Comparison of ENCODE assay signal across 9 cellular contexts in genomic region chr1:153407274-153407673, GRCh38. TPM values are rescaled to one million over a fixed set of nuclear protein-coding genes. Genes with fewer than 3 reads are reported as not detected.
"Had no signal": no experiment of that assay in that cellular context is flagged by ENCODE, and none has a peak within 500 bp of the region (broad histone marks: within the 10 kb centered on the region; RNA-seq: fewer than 3 reads in every experiment).

No MANE protein-coding gene starts in this region.

RNA-seq across cellular contexts. Expression of gene S100A7A, which starts 9.0 kb away (rescaled TPM):
- total RNA-seq: activated CD4-positive, alpha-beta memory T cell treated with anti-CD3 and anti-CD28 coated beads for 36 hours; activated CD4-positive, alpha-beta T cell treated with anti-CD3 and anti-CD28 coated beads, Interleukin-2, amount 10 ng/mL, durations not matched to agents 7 days and 5 days; activated CD8-positive, alpha-beta memory T cell treated with anti-CD3 and anti-CD28 coated beads for 36 hours; activated T-helper 17 cell treated with anti-CD3 and anti-CD28 coated beads, Interleukin-2, amount 50 U/mL, for 72 hours; aorta; breast epithelium; chondrocyte; SK-MEL-5; T-helper 17 cell had no signal
- polyA plus RNA-seq: aorta had no signal

RNA-seq across cellular contexts. Expression of gene S100A8, which starts 16.4 kb away (rescaled TPM):
- total RNA-seq: activated CD4-positive, alpha-beta memory T cell treated with anti-CD3 and anti-CD28 coated beads for 36 hours; activated CD4-positive, alpha-beta T cell treated with anti-CD3 and anti-CD28 coated beads, Interleukin-2, amount 10 ng/mL, durations not matched to agents 7 days and 5 days; activated CD8-positive, alpha-beta memory T cell treated with anti-CD3 and anti-CD28 coated beads for 36 hours; activated T-helper 17 cell treated with anti-CD3 and anti-CD28 coated beads, Interleukin-2, amount 50 U/mL, for 72 hours; chondrocyte; SK-MEL-5 had no signal

RNA-seq across cellular contexts. Expression of gene S100A12, which starts 31.9 kb away (rescaled TPM):
- total RNA-seq: activated CD4-positive, alpha-beta memory T cell treated with anti-CD3 and anti-CD28 coated beads for 36 hours; activated CD4-positive, alpha-beta T cell treated with anti-CD3 and anti-CD28 coated beads, Interleukin-2, amount 10 ng/mL, durations not matched to agents 7 days and 5 days; activated CD8-positive, alpha-beta memory T cell treated with anti-CD3 and anti-CD28 coated beads for 36 hours; activated T-helper 17 cell treated with anti-CD3 and anti-CD28 coated beads, Interleukin-2, amount 50 U/mL, for 72 hours; chondrocyte; SK-MEL-5 had no signal

RNA-seq across cellular contexts. Expression of gene S100A9, which starts 49.6 kb away (rescaled TPM):
- total RNA-seq: activated CD4-positive, alpha-beta memory T cell treated with anti-CD3 and anti-CD28 coated beads for 36 hours; activated CD8-positive, alpha-beta memory T cell treated with anti-CD3 and anti-CD28 coated beads for 36 hours; chondrocyte; SK-MEL-5 had no signal

RNA-seq across cellular contexts. Expression of gene S100A7, which starts 53.2 kb away (rescaled TPM):
- total RNA-seq: activated CD4-positive, alpha-beta memory T cell treated with anti-CD3 and anti-CD28 coated beads for 36 hours; activated CD4-positive, alpha-beta T cell treated with anti-CD3 and anti-CD28 coated beads, Interleukin-2, amount 10 ng/mL, durations not matched to agents 7 days and 5 days; activated CD8-positive, alpha-beta memory T cell treated with anti-CD3 and anti-CD28 coated beads for 36 hours; activated T-helper 17 cell treated with anti-CD3 and anti-CD28 coated beads, Interleukin-2, amount 50 U/mL, for 72 hours; aorta; breast epithelium; chondrocyte; SK-MEL-5; T-helper 17 cell had no signal
- polyA plus RNA-seq: aorta had no signal
